ENCODE assay signal across 23 cellular contexts in genomic region chr2:189561371-189561948, GRCh38. TPM values are rescaled to one million over a fixed set of nuclear protein-coding genes. Genes with fewer than 3 reads are reported as not detected.
DNase-seq lines count a peak whose midpoint lies in the region; ATAC-seq and TF ChIP-seq lines count a peak whose summit lies in the region.
"Had no signal": no experiment of that assay in that cellular context is flagged by ENCODE, and none has a peak within 500 bp of the region (broad histone marks: within the 10 kb centered on the region; RNA-seq: fewer than 3 reads in every experiment).

No MANE protein-coding gene starts in this region.

- TF ChIP-seq CTCF in colonic mucosa (IDR thresholded peaks at IDR 0.05) = no peak
- TF ChIP-seq CTCF in nephron (IDR thresholded peaks at IDR 0.05; ENCODE audit: unreplicated experiment in 3 of 3) = no peak
- no peak for TF ChIP-seq CTCF in thoracic aorta (IDR thresholded peaks at IDR 0.05)
- no peak for TF ChIP-seq CTCF in RWPE1 (conservative IDR thresholded peaks at IDR 0.05; ENCODE audit: low read depth)

- peaks cover 43% of the 10 kb centered on the region for H3K36me3 Mint-ChIP-seq in nephron (ENCODE audit: low read depth)
- peaks cover 15% of the 10 kb centered on the region for H3K36me3 Mint-ChIP-seq in activated CD4-positive, alpha-beta memory T cell treated with anti-CD3 and anti-CD28 coated beads, Interleukin-2, amount 10 ng/mL, durations not matched to agents 7 days and 5 days (ENCODE audit: low read depth)

- H3K9me3 ChIP-seq in SK-N-MC (ENCODE audit: low read depth, low read length) = no peaks in the 10 kb centered on the region
- no peaks in the 10 kb centered on the region for H3K9me3 ChIP-seq in colonic mucosa
- no peaks in the 10 kb centered on the region for H3K9me3 ChIP-seq in thoracic aorta
- H3K9me3 ChIP-seq: breast epithelium, right lobe of liver had no signal

- peak overlapping the region; percentile 52 for H3K9ac ChIP-seq in SK-N-MC (ENCODE audit: insufficient read length)
- no peak overlapping the region for H3K9ac ChIP-seq in colonic mucosa (ENCODE audit: low read depth in 2 of 2, low read length in 2 of 2)

- intact Hi-C loops in colonic mucosa (cut with DNase I) = loop anchor here (10.0 kb wide), 1 partner anchor 97 kb away; no protein-coding TSS in a partner anchor

- peak overlapping the region; percentile 86 for H3K27ac ChIP-seq in SK-N-MC
- H3K27ac ChIP-seq in colonic mucosa = peak overlapping the region; percentile 6
- H3K27ac ChIP-seq in thoracic aorta = peak overlapping the region; percentile 48 to 60
- H3K27ac ChIP-seq in RWPE1 = no peak overlapping the region

- no peaks in the 10 kb centered on the region for H3K27me3 ChIP-seq in colonic mucosa
- no peaks in the 10 kb centered on the region for H3K27me3 ChIP-seq in thoracic aorta (replicated peaks; ENCODE audit: insufficient read depth)
- H3K27me3 ChIP-seq: breast epithelium, right lobe of liver had no signal

- no peak for DNase-seq in SK-N-MC (ENCODE audit: low read depth, low spot score)
- no peak for DNase-seq in colonic mucosa
- DNase-seq in thoracic aorta (ENCODE audit: low spot score) = no peak
- DNase-seq in RWPE1 (ENCODE audit: low spot score) = no peak
- no peak for DNase-seq in activated CD4-positive, alpha-beta memory T cell treated with anti-CD3 and anti-CD28 coated beads, Interleukin-2, amount 10 ng/mL, durations not matched to agents 7 days and 5 days
- DNase-seq: activated CD4-positive, alpha-beta T cell treated with anti-CD3 and anti-CD28 coated beads for 4 hours; activated gamma-delta T cell treated with Interleukin-2 at 50 U/mL for 16 hours; activated naive CD8-positive, alpha-beta T cell treated with anti-CD3 and anti-CD28 coated beads, Interleukin-2, amount 50 U/mL, for 24 hours; activated T-cell treated with anti-CD3 and anti-CD28 coated beads, Interleukin-2, amount 50 U/mL, for 24 hours; C1 segment of cervical spinal cord; Calu3; kidney; NCI-H1694 treated with DMSO at 0.1 percent for 48 hours; NCI-H2227 treated with DMSO at 0.1 percent for 48 hours; NCI-H748 treated with DMSO at 0.1 percent for 48 hours; occipital lobe; right lobe of liver had no signal

- H3K4me1 Mint-ChIP-seq in nephron = peaks cover 70% of the 10 kb centered on the region
- peaks cover 13% of the 10 kb centered on the region for H3K4me1 Mint-ChIP-seq in activated CD4-positive, alpha-beta memory T cell treated with anti-CD3 and anti-CD28 coated beads, Interleukin-2, amount 10 ng/mL, durations not matched to agents 7 days and 5 days

- H3K4me3 Mint-ChIP-seq in nephron = peak overlapping the region; percentile 13 to 74 (median 45)
- no peak overlapping the region for H3K4me3 Mint-ChIP-seq in activated CD4-positive, alpha-beta memory T cell treated with anti-CD3 and anti-CD28 coated beads, Interleukin-2, amount 10 ng/mL, durations not matched to agents 7 days and 5 days
- H3K4me3 Mint-ChIP-seq: activated naive CD8-positive, alpha-beta T cell treated with anti-CD3 and anti-CD28 coated beads, Interleukin-2, amount 50 U/mL, for 24 hours; activated T-cell treated with anti-CD3 and anti-CD28 coated beads, Interleukin-2, amount 50 U/mL, for 24 hours; stimulated activated naive CD8-positive, alpha-beta T cell treated with anti-CD3 and anti-CD28 coated beads, Interleukin-15, Interleukin-2, amounts not matched to agents 100 ng/mL and 50 ng/mL, for 24 hours had no signal

- H3K4me3 ChIP-seq in SK-N-MC = peak overlapping the region; percentile 50
- no peak overlapping the region for H3K4me3 ChIP-seq in colonic mucosa
- peak overlapping the region; percentile 36 for H3K4me3 ChIP-seq in thoracic aorta
- H3K4me3 ChIP-seq: breast epithelium, GM12878, right lobe of liver had no signal

- peak overlapping the region; percentile 84 to 93 (median 91) for H3K27ac Mint-ChIP-seq in nephron
- no peak overlapping the region for H3K27ac Mint-ChIP-seq in activated CD4-positive, alpha-beta memory T cell treated with anti-CD3 and anti-CD28 coated beads, Interleukin-2, amount 10 ng/mL, durations not matched to agents 7 days and 5 days
- H3K27ac Mint-ChIP-seq: activated naive CD8-positive, alpha-beta T cell treated with anti-CD3 and anti-CD28 coated beads, Interleukin-2, amount 50 U/mL, for 24 hours; activated T-cell treated with anti-CD3 and anti-CD28 coated beads, Interleukin-2, amount 50 U/mL, for 24 hours; stimulated activated naive CD8-positive, alpha-beta T cell treated with anti-CD3 and anti-CD28 coated beads, Interleukin-15, Interleukin-2, amounts not matched to agents 100 ng/mL and 50 ng/mL, for 24 hours had no signal

- H3K36me3 ChIP-seq in SK-N-MC (ENCODE audit: insufficient read depth, low read length) (peaks cover 41% of the 10 kb centered on the region), colonic mucosa (no peaks in the 10 kb centered on the region), thoracic aorta (peaks cover 19% of the 10 kb centered on the region)
- H3K36me3 ChIP-seq: breast epithelium had no signal

- H3K9me3 Mint-ChIP-seq in nephron = no peaks in the 10 kb centered on the region
- no peaks in the 10 kb centered on the region for H3K9me3 Mint-ChIP-seq in activated CD4-positive, alpha-beta memory T cell treated with anti-CD3 and anti-CD28 coated beads, Interleukin-2, amount 10 ng/mL, durations not matched to agents 7 days and 5 days
- H3K9me3 Mint-ChIP-seq: activated naive CD8-positive, alpha-beta T cell treated with anti-CD3 and anti-CD28 coated beads, Interleukin-2, amount 50 U/mL, for 24 hours; activated T-cell treated with anti-CD3 and anti-CD28 coated beads, Interleukin-2, amount 50 U/mL, for 24 hours; stimulated activated naive CD8-positive, alpha-beta T cell treated with anti-CD3 and anti-CD28 coated beads, Interleukin-15, Interleukin-2, amounts not matched to agents 100 ng/mL and 50 ng/mL, for 24 hours had no signal

- CTCF ChIA-PET in RWPE1 (lab: Yijun Ruan, JAX) = interaction anchor here (0.6 kb wide), 1 partner anchor 11 kb away, joined by 3 read pairs; no protein-coding TSS in a partner anchor
- CTCF ChIA-PET in activated CD4-positive, alpha-beta memory T cell treated with anti-CD3 and anti-CD28 coated beads, Interleukin-2, amount 10 ng/mL, durations not matched to agents 7 days and 5 days (lab: Charles Lee) = no interaction called here

- POLR2A ChIA-PET in RWPE1 (lab: Yijun Ruan, JAX; ENCODE audit: low non-redundant PET) = no interaction called here
- POLR2A ChIA-PET in activated CD4-positive, alpha-beta memory T cell treated with anti-CD3 and anti-CD28 coated beads, Interleukin-2, amount 10 ng/mL, durations not matched to agents 7 days and 5 days (lab: Charles Lee) = interaction anchor here (1.0 kb wide), 1 partner anchor 19 kb away, joined by 4 read pairs; the partner anchor contains the start of gene SLC40A1

- no peaks in the 10 kb centered on the region for H3K27me3 Mint-ChIP-seq in nephron (ENCODE audit: low read depth)
- no peaks in the 10 kb centered on the region for H3K27me3 Mint-ChIP-seq in activated CD4-positive, alpha-beta memory T cell treated with anti-CD3 and anti-CD28 coated beads, Interleukin-2, amount 10 ng/mL, durations not matched to agents 7 days and 5 days
- H3K27me3 Mint-ChIP-seq: activated naive CD8-positive, alpha-beta T cell treated with anti-CD3 and anti-CD28 coated beads, Interleukin-2, amount 50 U/mL, for 24 hours; activated T-cell treated with anti-CD3 and anti-CD28 coated beads, Interleukin-2, amount 50 U/mL, for 24 hours; stimulated activated naive CD8-positive, alpha-beta T cell treated with anti-CD3 and anti-CD28 coated beads, Interleukin-15, Interleukin-2, amounts not matched to agents 100 ng/mL and 50 ng/mL, for 24 hours had no signal

- H3K4me1 ChIP-seq in colonic mucosa (peaks cover 6% of the 10 kb centered on the region), thoracic aorta (ENCODE audit: control insufficient read depth in 1 of 2, low read depth in 2 of 2) (peaks cover 56 to 90% of the 10 kb centered on the region in 2 donors)
- H3K4me1 ChIP-seq: breast epithelium had no signal

- ATAC-seq in thoracic aorta (ENCODE audit: insufficient number of reproducible peaks, low FRiP score, low read depth) = no peak
- ATAC-seq in GM21390 (IDR thresholded peaks at IDR 0.05; ENCODE audit: unreplicated experiment) = no peak
- ATAC-seq: activated naive CD8-positive, alpha-beta T cell treated with anti-CD3 and anti-CD28 coated beads, Interleukin-2, amount 50 U/mL, for 24 hours; GM12878 had no signal

RNA-seq across cellular contexts. Expression of gene SLC40A1, which starts 19.1 kb away (rescaled TPM):
- total RNA-seq in colonic mucosa (100 to 1,000 TPM in 1 of 2 donors, 10 to 100 TPM in 1; 43.6 to 183 TPM), thoracic aorta (100 to 1,000 TPM in 1 of 2 donors, 10 to 100 TPM in 1; 76.5 to 118 TPM)
- 1 to 10 TPM; 4.4 to 6.0 TPM for total RNA-seq in activated CD4-positive, alpha-beta memory T cell treated with anti-CD3 and anti-CD28 coated beads, Interleukin-2, amount 10 ng/mL, durations not matched to agents 7 days and 5 days
- total RNA-seq: H1 had no signal

Comparison
In these comparisons a context has a peak if more than half of its experiments do, and no peak if none do; other contexts are left out.
1. RNA of gene SLC40A1, which starts 19.1 kb away (total RNA-seq): 43.6 to 183 TPM in colonic mucosa and 76.5 to 118 TPM in thoracic aorta; 4.4 to 6.0 TPM in activated CD4-positive, alpha-beta memory T cell treated with anti-CD3 and anti-CD28 coated beads, Interleukin-2, amount 10 ng/mL, durations not matched to agents 7 days and 5 days; every median in the first group is over 4 times any median in the second.